In the genomic region with DNA sequence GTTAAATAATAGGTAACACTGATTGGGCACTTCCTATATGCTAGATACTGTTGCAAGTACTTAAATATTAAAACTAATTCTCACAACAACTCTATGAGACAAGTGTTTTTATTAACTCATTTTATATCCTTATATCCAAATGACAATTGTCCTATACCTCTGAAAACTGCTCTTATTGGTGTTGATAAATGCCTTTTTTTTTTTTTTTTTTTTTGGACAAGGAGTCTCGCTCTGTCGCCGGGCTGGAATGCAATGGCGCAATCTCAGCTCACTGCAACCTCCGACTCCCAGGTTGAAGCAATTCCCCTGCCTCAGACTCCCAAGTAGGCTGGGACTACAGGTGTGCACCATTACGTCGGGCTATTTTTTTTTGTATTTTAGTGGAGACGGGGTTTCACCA, we compare ENCODE assay signal across 22 cellular contexts. TPM values are rescaled to one million over a fixed set of nuclear protein-coding genes. Genes with fewer than 3 reads are reported as not detected.
DNase-seq lines count a peak whose midpoint lies in the region; ATAC-seq and TF ChIP-seq lines count a peak whose summit lies in the region.
"Had no signal": no experiment of that assay in that cellular context is flagged by ENCODE, and none has a peak within 500 bp of the region (broad histone marks: within the 10 kb centered on the region; RNA-seq: fewer than 3 reads in every experiment).

No MANE protein-coding gene starts in this region.

- peaks cover 49% of the 10 kb centered on the region for H3K4me1 Mint-ChIP-seq in osteocyte (ENCODE audit: unreplicated experiment)

- CTCF ChIA-PET in GM10248 (lab: Yijun Ruan, JAX) = interaction anchor here (1.1 to 2.5 kb wide), 3 partner anchors 12 to 70 kb away, joined by 3 to 7 read pairs (median 4); no protein-coding TSS in a partner anchor

- ATAC-seq in GM19351 (IDR thresholded peaks at IDR 0.05; ENCODE audit: unreplicated experiment) = no peak
- ATAC-seq: activated CD4-positive, alpha-beta T cell treated with anti-CD3 and anti-CD28 coated beads for 36 hours; activated CD8-positive, alpha-beta memory T cell treated with anti-CD3 and anti-CD28 coated beads, Interleukin-2, amount 10 ng/mL, durations not matched to agents 7 days and 5 days; PC-3 had no signal

- H3K27ac Mint-ChIP-seq in osteocyte (ENCODE audit: unreplicated experiment) = no peak overlapping the region
- H3K27ac Mint-ChIP-seq: activated CD4-positive, alpha-beta T cell treated with anti-CD3 and anti-CD28 coated beads for 36 hours; activated CD8-positive, alpha-beta memory T cell treated with anti-CD3 and anti-CD28 coated beads, Interleukin-2, amount 10 ng/mL, durations not matched to agents 7 days and 5 days had no signal

- H3K36me3 Mint-ChIP-seq in osteocyte (ENCODE audit: unreplicated experiment) = no peaks in the 10 kb centered on the region

- H3K23ac ChIP-seq in trophoblast cell (ENCODE audit: low read length) = no peak overlapping the region

- H3K79me2 ChIP-seq in trophoblast cell (ENCODE audit: control insufficient read depth, insufficient read depth, low read length, poor library complexity) = peaks cover 8% of the 10 kb centered on the region

- no peak overlapping the region for H3K4me2 ChIP-seq in trophoblast cell (ENCODE audit: low read length)

- no CpG with 5 or more reads among the region's 8 CpGs for WGBS in trophoblast cell (ENCODE audit: extremely low coverage, insufficient coverage, insufficient read length)

- no peak overlapping the region for H3K14ac ChIP-seq in trophoblast cell (ENCODE audit: low read length)

- peak overlapping the region; percentile 21 for H2BK5ac ChIP-seq in trophoblast cell (ENCODE audit: low read depth, low read length, poor library complexity)

- peaks cover 15 to 28% of the 10 kb centered on the region in 2 experiments for H3K4me1 ChIP-seq in trophoblast cell (ENCODE audit: control insufficient read depth in 1 of 2, insufficient read depth in 2 of 2, low read length in 2 of 2)

- POLR2A ChIA-PET in GM10248 (lab: Yijun Ruan, JAX) = interaction anchor here (0.6 to 1.4 kb wide), 2 partner anchors 33 to 64 kb away, joined by 3 to 8 read pairs; no protein-coding TSS in a partner anchor

- TF ChIP-seq CTCF in epithelial cell of proximal tubule (conservative IDR thresholded peaks at IDR 0.05; ENCODE audit: low read depth, low read length) = no peak
- TF ChIP-seq CTCF in osteocyte (IDR thresholded peaks at IDR 0.05) = no peak
- TF ChIP-seq CTCF in GM10248 (IDR thresholded peaks at IDR 0.05; ENCODE audit: control extremely low read depth, extremely low read depth, low read depth, missing control alignments) = no peak

- no peak overlapping the region for H2BK120ac ChIP-seq in trophoblast cell (ENCODE audit: insufficient read depth, low read length, poor library complexity)

- H2AK5ac ChIP-seq in trophoblast cell (ENCODE audit: low read length) = no peak overlapping the region

- H3K27me3 ChIP-seq in MG63 (no peaks in the 10 kb centered on the region), trophoblast cell (ENCODE audit: insufficient read depth, low read length) (no peaks in the 10 kb centered on the region)
- H3K27me3 ChIP-seq: sigmoid colon had no signal

- H3K9me3 ChIP-seq in MG63 (no peaks in the 10 kb centered on the region), trophoblast cell (ENCODE audit: insufficient read depth, low read depth, low read length) (no peaks in the 10 kb centered on the region)
- H3K9me3 ChIP-seq: sigmoid colon had no signal

- no peak overlapping the region for H4K91ac ChIP-seq in trophoblast cell (ENCODE audit: low read depth, low read length)

- H3K79me1 ChIP-seq in trophoblast cell (ENCODE audit: low read length) = peaks cover 11% of the 10 kb centered on the region

- H2BK12ac ChIP-seq in trophoblast cell (ENCODE audit: low read length) = no peak overlapping the region

- H3K4me3 ChIP-seq in MG63 (no peak overlapping the region), epithelial cell of proximal tubule (ENCODE audit: low read depth, low read length) (no peak overlapping the region), trophoblast cell (ENCODE audit: low read depth, low read length) (no peak overlapping the region)
- H3K4me3 ChIP-seq: sigmoid colon had no signal

- H3K9ac ChIP-seq in trophoblast cell (ENCODE audit: low read length) = no peak overlapping the region

- no peak overlapping the region for H3K18ac ChIP-seq in trophoblast cell (ENCODE audit: low read length)

- no peak overlapping the region for H3K4ac ChIP-seq in trophoblast cell (ENCODE audit: low read depth, low read length)

- H4K8ac ChIP-seq in trophoblast cell (ENCODE audit: low read depth, low read length) = peak overlapping the region; percentile 19

- DNase-seq in Daoy (ENCODE audit: low read depth) (peak; percentile 30), MG63 (peak; percentile 21), epithelial cell of proximal tubule (ENCODE audit: low read depth) (peak; percentile 27), trophoblast cell (peak; percentile 70 to 71), osteocyte (ENCODE audit: extremely low spot score, unreplicated experiment) (no peak), GM10248 (ENCODE audit: extremely low spot score) (no peak), SIG-M5 (lab: John Stamatoyannopoulos, UW) (no peak)
- DNase-seq: activated CD4-positive, alpha-beta T cell treated with anti-CD3 and anti-CD28 coated beads for 36 hours; activated CD8-positive, alpha-beta memory T cell treated with anti-CD3 and anti-CD28 coated beads, Interleukin-2, amount 10 ng/mL, durations not matched to agents 7 days and 5 days; activated effector memory CD4-positive, alpha-beta T cell treated with Interleukin-2 at 50 U/mL for 16 hours; amniotic stem cell; central memory CD4-positive, alpha-beta T cell; COR-L47; effector CD4-positive, alpha-beta T cell; hippocampal formation; kidney; occipital lobe; PC-3; sigmoid colon; stimulated activated CD4-positive, alpha-beta T cell treated with anti-CD3 and anti-CD28 coated beads, Interleukin-2, amount 100 ng/mL, for 24 hours; T1000 had no signal

- H4K12ac ChIP-seq in trophoblast cell (ENCODE audit: low read depth, low read length) = no peak overlapping the region

- no peaks in the 10 kb centered on the region for H3K9me3 Mint-ChIP-seq in osteocyte (ENCODE audit: unreplicated experiment)

- H2AFZ ChIP-seq in trophoblast cell (ENCODE audit: insufficient read depth, low read length, poor library complexity) = no peak overlapping the region

- peak overlapping the region; percentile 63 for H3K27ac ChIP-seq in trophoblast cell (ENCODE audit: low read depth, low read length)
- H3K27ac ChIP-seq: sigmoid colon had no signal

- no peaks in the 10 kb centered on the region for H3K27me3 Mint-ChIP-seq in osteocyte (ENCODE audit: unreplicated experiment)
- H3K27me3 Mint-ChIP-seq: activated CD4-positive, alpha-beta T cell treated with anti-CD3 and anti-CD28 coated beads for 36 hours; activated CD8-positive, alpha-beta memory T cell treated with anti-CD3 and anti-CD28 coated beads, Interleukin-2, amount 10 ng/mL, durations not matched to agents 7 days and 5 days had no signal

- H3K4me3 Mint-ChIP-seq in osteocyte (ENCODE audit: unreplicated experiment) = no peak overlapping the region
- H3K4me3 Mint-ChIP-seq: activated CD4-positive, alpha-beta T cell treated with anti-CD3 and anti-CD28 coated beads for 36 hours; activated CD8-positive, alpha-beta memory T cell treated with anti-CD3 and anti-CD28 coated beads, Interleukin-2, amount 10 ng/mL, durations not matched to agents 7 days and 5 days had no signal

- H3K36me3 ChIP-seq in MG63 (peaks cover 4% of the 10 kb centered on the region; the same call in 1 of the 2 replicates), trophoblast cell (ENCODE audit: control insufficient read depth in 1 of 2, insufficient read depth in 2 of 2, low read length in 2 of 2) (no peaks in the 10 kb centered on the region)
- H3K36me3 ChIP-seq: sigmoid colon had no signal

RNA-seq across cellular contexts. Expression of a gene that starts 41.6 kb away (rescaled TPM):
- 57.0 and 82.1 TPM in 2 replicates for total RNA-seq in Daoy (2014; rRNA removed; shearing (Covaris generic))
- 30.7 and 52.0 TPM in 2 replicates for total RNA-seq in MG63 (2014; rRNA removed; shearing (Covaris generic); ENCODE audit: low replicate concordance)
- total RNA-seq in epithelial cell of proximal tubule = 32.7 and 52.1 TPM in 2 replicates
- polyA plus RNA-seq in trophoblast cell (2013) = 51.3 and 51.5 TPM in 2 replicates
- 59.0 and 71.9 TPM in 2 replicates for total RNA-seq in osteocyte

Comparison
In these comparisons a context has a peak if more than half of its experiments do, and no peak if none do; other contexts are left out.
1. DNase-seq: peak in Daoy (single experiment), MG63 (single experiment), epithelial cell of proximal tubule (single experiment) and trophoblast cell (2 of 2); none in osteocyte (single experiment), GM10248 (single experiment) and SIG-M5 (single experiment).